ENCODE assay signal across 1 cellular context in genomic region chr2:61151434-61151833, GRCh38.
A peak's percentile ranks its signal among the peaks of the same experiment; 100 is the strongest.
TF ChIP-seq lines count a peak whose summit lies in the region.

No MANE protein-coding gene starts in this region.

TF ChIP-seq in K562, 482 proteins besides CTCF, POLR2A, EP300 and RAD21:
- no peak for TF ChIP-seq PRDM10 (IDR thresholded peaks at IDR 0.05; ENCODE audit: partially characterized antibody)
- peak; percentile 36; the same call in 1 of the 2 replicates for TF ChIP-seq JUND (IDR thresholded peaks at IDR 0.05; ENCODE audit: borderline replicate concordance, low read depth, low read length)
- peak; percentile 28; the same call in 1 of the 3 replicates for TF ChIP-seq JUND (tag; IDR thresholded peaks at IDR 0.05; ENCODE audit: borderline replicate concordance, low read depth, low read length)
- no peak for TF ChIP-seq PKNOX1 (IDR thresholded peaks at IDR 0.05)
- TF ChIP-seq FOSL1 (tag; conservative IDR thresholded peaks at IDR 0.05): peak; percentile 31; the same call in 1 of the 2 replicates
- peak; percentile 21; the same call in 1 of the 2 replicates for TF ChIP-seq VEZF1 (CRISPR knock-in tag; IDR thresholded peaks at IDR 0.05)
TF ChIP-seq in K562: peak in this region for 3.
